In the genomic region with DNA sequence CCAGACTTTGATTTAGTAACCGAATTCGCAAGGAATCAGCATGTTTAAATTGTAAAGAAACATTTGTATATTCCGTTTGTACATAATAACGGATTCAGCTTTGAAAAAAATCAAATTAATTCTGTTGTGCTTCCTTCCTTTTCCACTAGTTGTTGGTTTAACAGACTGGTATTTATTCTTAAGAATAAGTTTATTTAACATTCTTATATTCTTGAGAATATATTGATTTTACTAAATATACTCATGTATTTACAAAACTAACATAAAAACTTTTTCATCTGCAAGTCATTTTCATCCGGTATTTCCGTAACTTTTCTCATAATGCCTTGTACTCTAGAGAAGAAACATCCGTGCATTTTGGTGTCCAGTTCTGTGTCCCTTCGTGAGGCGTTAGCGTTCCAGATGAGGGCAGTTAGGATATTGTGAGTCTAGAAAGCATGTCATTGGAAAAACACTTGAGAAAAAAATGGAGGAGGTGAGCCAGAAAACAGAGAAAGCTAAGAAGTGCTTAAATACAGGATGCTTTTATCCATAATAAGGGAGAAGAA, we compare ENCODE assay signal across 8 cellular contexts. TPM values are rescaled to one million over a fixed set of nuclear protein-coding genes. Genes with fewer than 3 reads are reported as not detected.
DNase-seq lines count a peak whose midpoint lies in the region; ATAC-seq and TF ChIP-seq lines count a peak whose summit lies in the region.

No MANE protein-coding gene starts in this region.

- 2 to 3% (median 2%) methylated on average over 10 of the region's 10 CpGs for WGBS in ovary, 3 donors

- no TSS peak for BruUV-seq in PC-9 (replicated peaks; lab: Mats Ljungman, UMichigan)

- 0 out of 2 replicates have a peak, but pooled peaks cover 4% of the 10 kb centered on the region for H3K36me3 ChIP-seq in PC-9 (ENCODE audit: low read depth)
- H3K36me3 ChIP-seq in ovary, result no peaks in the 10 kb centered on the region

- H3K9me2 ChIP-seq in PC-9 (ENCODE audit: insufficient read depth), result no peaks in the 10 kb centered on the region

- H3K4me3 ChIP-seq in GM12865 (ENCODE audit: low read depth, low read length) (peak overlapping the region; percentile 98), PC-9 (peak overlapping the region; percentile 83), ovary (peak overlapping the region; percentile 50)

- peaks cover 13% of the 10 kb centered on the region for H3K4me1 ChIP-seq in PC-9 (replicated peaks; ENCODE audit: insufficient read depth)
- peaks cover 12% of the 10 kb centered on the region for H3K4me1 ChIP-seq in ovary (ENCODE audit: insufficient read depth)

- TF ChIP-seq POLR2A in ovary (IDR thresholded peaks at IDR 0.05), result no peak

- H3K27me3 ChIP-seq in PC-9 (ENCODE audit: insufficient read depth, low read depth) (no peaks in the 10 kb centered on the region), ovary (no peaks in the 10 kb centered on the region)

- TF ChIP-seq CTCF in GM12865 (IDR thresholded peaks at IDR 0.05; ENCODE audit: insufficient read depth, low read depth, low read length, missing control alignments) (no peak), PC-9 (conservative IDR thresholded peaks at IDR 0.05) (no peak; the same call in 1 of the 2 replicates), ovary (IDR thresholded peaks at IDR 0.05) (no peak)

- H4K20me1 ChIP-seq in PC-9 (ENCODE audit: insufficient read depth), result peaks cover 20% of the 10 kb centered on the region; the same call in 1 of the 2 replicates

- TF ChIP-seq EP300 in ovary (IDR thresholded peaks at IDR 0.05), result no peak

- CTCF ChIA-PET in PC-9 (lab: Charles Lee), result interaction anchor here (0.7 kb wide), 1 partner anchor 168 kb away, joined by 12 read pairs; no protein-coding TSS in a partner anchor

- H3K27ac ChIP-seq in PC-9 (no peak overlapping the region), epithelial cell of prostate (peak overlapping the region; percentile 89), ovary (no peak overlapping the region)

- H3K79me2 ChIP-seq in PC-9 (ENCODE audit: low read depth), result peaks cover 58% of the 10 kb centered on the region

- peak overlapping the region; percentile 93 for H3K4me2 ChIP-seq in PC-9

- H2AFZ ChIP-seq in PC-9, result no peak overlapping the region

- H3F3A ChIP-seq in PC-9 (ENCODE audit: insufficient read depth, low read depth), result peaks cover 6% of the 10 kb centered on the region

- DNase-seq in GM12865 (ENCODE audit: low read depth) (no peak), PC-9 (no peak), epithelial cell of prostate (ENCODE audit: low read depth, low spot score) (no peak), ovary (no peak), amniotic stem cell (lab: John Stamatoyannopoulos, UW) (no peak)

- POLR2A ChIA-PET in PC-9 (lab: Charles Lee; ENCODE audit: unreplicated experiment), result no interaction called here

- H3K9me3 ChIP-seq in PC-9 (ENCODE audit: insufficient read depth, low read depth) (no peaks in the 10 kb centered on the region), ovary (no peaks in the 10 kb centered on the region)

- intact Hi-C loops in PC-9 (cut with micrococcal nuclease; ENCODE audit: unreplicated experiment) (loop anchor here (5.0 to 10.0 kb wide), 4 partner anchors 298 to 1172 kb away; a partner anchor contains a TSS), ovary (cut with DNase I) (loop anchor here in 2 of 4 donors (10.0 kb wide), 3 partner anchors 288 to 1162 kb away; a partner anchor contains a TSS)

- ATAC-seq in HG03571 (IDR thresholded peaks at IDR 0.05; ENCODE audit: unreplicated experiment) (no peak), HG02759 (IDR thresholded peaks at IDR 0.05; ENCODE audit: unreplicated experiment) (no peak), HG03280 (IDR thresholded peaks at IDR 0.05; ENCODE audit: unreplicated experiment) (no peak)

RNA-seq across cellular contexts. Expression of a gene that starts 1.6 kb away (rescaled TPM):
- 61.4 and 69.5 TPM in 2 replicates for total RNA-seq in PC-9 (2021)
- 10 to 100 TPM; 30.4 to 73.4 (median 34.6) TPM for total RNA-seq in ovary
- polyA plus RNA-seq in ovary, result 10 to 100 TPM; 33.9 to 39.5 TPM

RNA-seq across cellular contexts. Expression of a gene that starts 16.1 kb away (rescaled TPM):
- total RNA-seq in PC-9 (2021) (1.1 and 1.6 TPM in 2 replicates), ovary (under 1 TPM; 0.24 to 0.83 (median 0.50) TPM)
- polyA plus RNA-seq in ovary, result under 1 TPM; 0.38 to 0.52 TPM
